33 cellular contexts compared by ENCODE assay signal in genomic region chr2:67082813-67083212, GRCh38.
"Had no signal": no experiment of that assay in that cellular context is flagged by ENCODE, and none has a peak within 500 bp of the region (broad histone marks: within the 10 kb centered on the region; RNA-seq: fewer than 3 reads in every experiment).

No MANE protein-coding gene starts in this region.

- DNase-seq: activated B cell treated with CpG ODN at 0.5 μM for 24 hours; activated CD4-positive, alpha-beta T cell treated with anti-CD3 and anti-CD28 coated beads for 48 hours; activated CD4-positive, alpha-beta T cell treated with anti-CD3 and anti-CD28 coated beads, Interleukin-2, amount 50 U/mL, for 1 hour; activated CD4-positive, alpha-beta T cell treated with anti-CD3 and anti-CD28 coated beads, Interleukin-2, amount 50 U/mL, for 48 hours; activated CD8-positive, alpha-beta memory T cell treated with anti-CD3 and anti-CD28 coated beads for 24 hours; activated CD8-positive, alpha-beta T cell treated with anti-CD3 and anti-CD28 coated beads for 36 hours; activated effector memory CD4-positive, alpha-beta T cell treated with anti-CD3 and anti-CD28 coated beads, Interleukin-2, amount 50 U/mL, for 16 hours; activated naive CD4-positive, alpha-beta T cell; activated naive CD4-positive, alpha-beta T cell treated with anti-CD3 and anti-CD28 coated beads, Interleukin-2, amount 10 ng/mL, durations not matched to agents 7 days and 5 days; activated naive CD8-positive, alpha-beta T cell treated with anti-CD3 and anti-CD28 coated beads, Interleukin-2, amount 10 ng/mL, durations not matched to agents 7 days and 5 days; activated T-cell treated with anti-CD3 and anti-CD28 coated beads, Interleukin-2, amount 50 U/mL, for 4 hours; central memory CD4-positive, alpha-beta T cell; cerebellar nuclear complex; colonic mucosa; effector CD8-positive, alpha-beta T cell; esophagus squamous epithelium; foreskin melanocyte; T-helper 1 cell; T-helper 17 cell; T1000; WERI-Rb-1 had no signal

- H3K9me3 ChIP-seq: ascending aorta, breast epithelium, colonic mucosa had no signal

- ATAC-seq: activated CD4-positive, CD25-positive, alpha-beta regulatory T cell treated with anti-CD3 and anti-CD28 coated beads, Interleukin-2, amount 50 U/mL, for 24 hours; activated CD8-positive, alpha-beta T cell treated with anti-CD3 and anti-CD28 coated beads for 36 hours; activated naive CD4-positive, alpha-beta T cell treated with anti-CD3 and anti-CD28 coated beads, Interleukin-2, amount 50 U/mL, for 72 hours; activated T-cell treated with anti-CD3 and anti-CD28 coated beads, Interleukin-2, amount 50 U/mL, for 4 hours; activated T-helper 17 cell treated with anti-CD3 and anti-CD28 coated beads, Interleukin-2, amount 50 U/mL, for 72 hours; gastroesophageal sphincter; T-helper 17 cell had no signal

- H3K27ac ChIP-seq: ascending aorta, breast epithelium, cardiac muscle cell, colonic mucosa, epithelial cell of prostate, esophagus squamous epithelium, gastroesophageal sphincter, WERI-Rb-1 had no signal

- H3K27me3 Mint-ChIP-seq: activated B cell treated with CpG ODN at 0.5 μM for 24 hours; activated CD8-positive, alpha-beta T cell treated with anti-CD3 and anti-CD28 coated beads for 36 hours; activated naive CD4-positive, alpha-beta T cell treated with anti-CD3 and anti-CD28 coated beads, Interleukin-2, amount 10 ng/mL, durations not matched to agents 7 days and 5 days; activated naive CD8-positive, alpha-beta T cell treated with anti-CD3 and anti-CD28 coated beads, Interleukin-2, amount 10 ng/mL, durations not matched to agents 7 days and 5 days; activated T-helper 17 cell treated with anti-CD3 and anti-CD28 coated beads, Interleukin-2, amount 50 U/mL, for 72 hours; brain; T-helper 17 cell had no signal

- H3K4me3 Mint-ChIP-seq: activated B cell treated with CpG ODN at 0.5 μM for 24 hours; activated CD8-positive, alpha-beta T cell treated with anti-CD3 and anti-CD28 coated beads for 36 hours; activated naive CD4-positive, alpha-beta T cell treated with anti-CD3 and anti-CD28 coated beads, Interleukin-2, amount 10 ng/mL, durations not matched to agents 7 days and 5 days; activated naive CD8-positive, alpha-beta T cell treated with anti-CD3 and anti-CD28 coated beads, Interleukin-2, amount 10 ng/mL, durations not matched to agents 7 days and 5 days; activated T-cell treated with anti-CD3 and anti-CD28 coated beads, Interleukin-2, amount 50 U/mL, for 4 hours; activated T-helper 17 cell treated with anti-CD3 and anti-CD28 coated beads, Interleukin-2, amount 50 U/mL, for 72 hours; brain; T-helper 17 cell; T-helper 2 cell treated with Interferon-gamma antibody and Interleukin-4, amounts not matched to agents 5 μg/mL and 100 μg/mL, for 36 hours had no signal

- H3K36me3 Mint-ChIP-seq: activated naive CD4-positive, alpha-beta T cell treated with anti-CD3 and anti-CD28 coated beads, Interleukin-2, amount 10 ng/mL, durations not matched to agents 7 days and 5 days; activated naive CD8-positive, alpha-beta T cell treated with anti-CD3 and anti-CD28 coated beads, Interleukin-2, amount 10 ng/mL, durations not matched to agents 7 days and 5 days; brain had no signal

- H3K4me1 Mint-ChIP-seq: activated B cell treated with CpG ODN at 0.5 μM for 24 hours; activated naive CD4-positive, alpha-beta T cell treated with anti-CD3 and anti-CD28 coated beads, Interleukin-2, amount 10 ng/mL, durations not matched to agents 7 days and 5 days; activated naive CD8-positive, alpha-beta T cell treated with anti-CD3 and anti-CD28 coated beads, Interleukin-2, amount 10 ng/mL, durations not matched to agents 7 days and 5 days; activated T-helper 17 cell treated with anti-CD3 and anti-CD28 coated beads, Interleukin-2, amount 50 U/mL, for 72 hours; T-helper 17 cell had no signal

- H3K36me3 ChIP-seq: ascending aorta, breast epithelium, cardiac muscle cell, colonic mucosa, esophagus squamous epithelium, gastroesophageal sphincter, WERI-Rb-1 had no signal

- FAIRE-seq: endometrium, endothelial cell of umbilical vein had no signal

- H3K4me3 ChIP-seq: ascending aorta, breast epithelium, cardiac muscle cell, colonic mucosa, esophagus squamous epithelium, gastroesophageal sphincter had no signal

- H3K4me1 ChIP-seq: ascending aorta, breast epithelium, colonic mucosa, esophagus squamous epithelium had no signal

- H3K27ac Mint-ChIP-seq: activated B cell treated with CpG ODN at 0.5 μM for 24 hours; activated CD8-positive, alpha-beta T cell treated with anti-CD3 and anti-CD28 coated beads for 36 hours; activated naive CD4-positive, alpha-beta T cell treated with anti-CD3 and anti-CD28 coated beads, Interleukin-2, amount 10 ng/mL, durations not matched to agents 7 days and 5 days; activated naive CD4-positive, alpha-beta T cell treated with anti-CD3 and anti-CD28 coated beads, Interleukin-2, amount 50 U/mL, for 72 hours; activated naive CD8-positive, alpha-beta T cell treated with anti-CD3 and anti-CD28 coated beads, Interleukin-2, amount 10 ng/mL, durations not matched to agents 7 days and 5 days; activated T-helper 17 cell treated with anti-CD3 and anti-CD28 coated beads, Interleukin-2, amount 50 U/mL, for 72 hours; T-helper 17 cell; T-helper 2 cell treated with Interferon-gamma antibody and Interleukin-4, amounts not matched to agents 5 μg/mL and 100 μg/mL, for 36 hours had no signal

- H3K27me3 ChIP-seq: ascending aorta, breast epithelium, cardiac muscle cell, colonic mucosa, esophagus squamous epithelium, gastroesophageal sphincter had no signal

- H3K9me3 Mint-ChIP-seq: activated naive CD4-positive, alpha-beta T cell treated with anti-CD3 and anti-CD28 coated beads, Interleukin-2, amount 10 ng/mL, durations not matched to agents 7 days and 5 days; activated T-cell treated with anti-CD3 and anti-CD28 coated beads, Interleukin-2, amount 50 U/mL, for 4 hours had no signal
